In the genomic region with DNA sequence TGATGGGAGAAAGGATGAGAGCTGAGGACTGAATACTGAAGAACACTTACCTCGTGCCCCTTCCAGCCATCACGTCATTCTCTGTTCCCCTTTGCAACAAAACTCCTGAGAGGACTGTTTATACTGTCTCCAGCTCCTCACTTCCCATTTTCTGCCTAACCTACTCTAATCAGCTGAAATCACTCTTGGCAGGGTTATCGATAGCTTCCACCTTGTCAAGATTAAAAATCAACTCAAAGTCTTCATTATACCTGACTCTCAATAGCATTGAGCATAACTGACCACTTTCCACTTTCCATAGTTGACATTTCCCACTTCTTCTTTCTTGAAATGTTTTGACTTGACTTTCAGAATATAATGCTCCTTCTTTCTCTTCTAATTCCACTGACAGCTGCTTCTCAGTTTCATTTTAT, we compare ENCODE assay signal across 1 cellular context.
A peak's percentile ranks its signal among the peaks of the same experiment; 100 is the strongest.
TF ChIP-seq lines count a peak whose summit lies in the region.

No MANE protein-coding gene starts in this region.

TF ChIP-seq in HEK293, 187 proteins besides CTCF, POLR2A, EP300 and RAD21 (continued from another document):
- TF ChIP-seq, protein P1, sequence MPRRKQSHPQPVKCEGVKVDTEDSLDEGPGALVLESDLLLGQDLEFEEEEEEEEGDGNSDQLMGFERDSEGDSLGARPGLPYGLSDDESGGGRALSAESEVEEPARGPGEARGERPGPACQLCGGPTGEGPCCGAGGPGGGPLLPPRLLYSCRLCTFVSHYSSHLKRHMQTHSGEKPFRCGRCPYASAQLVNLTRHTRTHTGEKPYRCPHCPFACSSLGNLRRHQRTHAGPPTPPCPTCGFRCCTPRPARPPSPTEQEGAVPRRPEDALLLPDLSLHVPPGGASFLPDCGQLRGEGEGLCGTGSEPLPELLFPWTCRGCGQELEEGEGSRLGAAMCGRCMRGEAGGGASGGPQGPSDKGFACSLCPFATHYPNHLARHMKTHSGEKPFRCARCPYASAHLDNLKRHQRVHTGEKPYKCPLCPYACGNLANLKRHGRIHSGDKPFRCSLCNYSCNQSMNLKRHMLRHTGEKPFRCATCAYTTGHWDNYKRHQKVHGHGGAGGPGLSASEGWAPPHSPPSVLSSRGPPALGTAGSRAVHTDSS (tag by site-specific recombination; IDR thresholded peaks at IDR 0.05), result no peak
- TF ChIP-seq ZNF529 (tag by site-specific recombination; IDR thresholded peaks at IDR 0.05; ENCODE audit: insufficient replicate concordance) (no peak), ZNF366 (tag by site-specific recombination; conservative IDR thresholded peaks at IDR 0.05) (no peak), PRDM1 (tag by site-specific recombination; IDR thresholded peaks at IDR 0.05) (peak; percentile 89), ZNF335 (tag by site-specific recombination; conservative IDR thresholded peaks at IDR 0.05) (no peak)
